In the genomic region with DNA sequence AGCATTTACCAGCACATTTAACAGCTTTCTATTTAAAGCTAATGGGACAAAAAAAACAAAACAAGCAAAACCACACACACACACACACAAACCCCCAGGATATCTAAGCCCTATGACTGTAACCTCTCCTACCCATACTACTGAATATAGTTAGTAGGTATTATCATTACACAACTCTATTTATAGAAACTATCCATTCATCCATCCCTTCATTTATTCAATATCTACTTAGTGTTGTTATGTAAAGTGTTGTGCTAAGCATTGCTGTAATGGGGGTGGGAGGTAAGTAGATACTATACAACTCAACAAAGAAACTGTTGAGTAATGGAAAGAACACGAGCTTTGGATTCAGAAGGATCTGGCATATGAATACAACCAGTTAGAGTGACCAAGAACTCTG, we compare ENCODE assay signal across 31 cellular contexts.
"Had no signal": no experiment of that assay in that cellular context is flagged by ENCODE, and none has a peak within 500 bp of the region (broad histone marks: within the 10 kb centered on the region; RNA-seq: fewer than 3 reads in every experiment).

No MANE protein-coding gene starts in this region.

- H3K36me3 Mint-ChIP-seq: memory B cell; naive B cell; stimulated activated effector memory CD8-positive, alpha-beta T cell treated with anti-CD3 and anti-CD28 coated beads, Interleukin-12 subunit alpha, Interleukin-12 subunit beta, amount 100 ng/mL, for 72 hours; type B pancreatic cell had no signal

- H3K4me3 Mint-ChIP-seq: dendritic cell treated with granulocyte-macrophage colony-stimulating factor and Interleukin-4, amounts not matched to agents 40 ng/mL and 50 ng/mL, for 4 days; endodermal cell; memory B cell; mesothelial cell of epicardium; natural killer cell treated with Interleukin-12 subunit alpha and Interleukin-12 subunit beta and Interleukin-15 and Interleukin-18, amount 100 ng/mL, for 72 hours; neural progenitor cell; stimulated activated effector memory CD8-positive, alpha-beta T cell treated with anti-CD3 and anti-CD28 coated beads, Interleukin-12 subunit alpha, Interleukin-12 subunit beta, amount 100 ng/mL, for 72 hours; type B pancreatic cell had no signal

- H3K4me2 ChIP-seq: hepatocyte, neural progenitor cell had no signal

- H3K4me1 Mint-ChIP-seq: stimulated activated effector memory CD8-positive, alpha-beta T cell treated with anti-CD3 and anti-CD28 coated beads, Interleukin-12 subunit alpha, Interleukin-12 subunit beta, amount 100 ng/mL, for 72 hours had no signal

- H3K9me3 Mint-ChIP-seq: memory B cell; natural killer cell treated with Interleukin-12 subunit alpha and Interleukin-12 subunit beta and Interleukin-15 and Interleukin-18, amount 100 ng/mL, for 72 hours had no signal

- H3K27ac ChIP-seq: colonic mucosa, epithelial cell of prostate, gastroesophageal sphincter, heart left ventricle, hepatocyte, neural progenitor cell, parathyroid adenoma, right atrium auricular region, testis, tibial artery had no signal

- FAIRE-seq: kidney had no signal

- H2AFZ ChIP-seq: hepatocyte, neural progenitor cell, parathyroid adenoma had no signal

- H3K36me3 ChIP-seq: colonic mucosa, gastroesophageal sphincter, heart left ventricle, neural progenitor cell, right atrium auricular region, tibial artery had no signal

- H3K27me3 ChIP-seq: colonic mucosa, gastroesophageal sphincter, heart left ventricle, hepatocyte, neural progenitor cell, right atrium auricular region, testis, tibial artery had no signal

- DNase-seq: colonic mucosa; effector CD8-positive, alpha-beta T cell; endodermal cell; foreskin fibroblast; heart left ventricle; kidney; mucosa of descending colon; naive B cell; stimulated activated CD4-positive, alpha-beta T cell treated with anti-CD3 and anti-CD28 coated beads, Interleukin-2, amount 100 ng/mL, for 24 hours; stimulated activated CD4-positive, alpha-beta T cell treated with anti-CD3 and anti-CD28 coated beads, Interleukin-4, amount 100 ng/mL, for 24 hours; stimulated activated naive CD8-positive, alpha-beta T cell treated with anti-CD3 and anti-CD28 coated beads, Interleukin-15, Interleukin-2, amounts not matched to agents 100 U/mL and 50 U/mL, for 24 hours; substantia nigra; testis; tibial artery had no signal

- H3K79me2 ChIP-seq: hepatocyte, parathyroid adenoma had no signal

- H3K27ac Mint-ChIP-seq: dendritic cell treated with granulocyte-macrophage colony-stimulating factor and Interleukin-4, amounts not matched to agents 40 ng/mL and 50 ng/mL, for 4 days; endodermal cell; memory B cell; mesothelial cell of epicardium; naive B cell; natural killer cell treated with Interleukin-12 subunit alpha and Interleukin-12 subunit beta and Interleukin-15 and Interleukin-18, amount 100 ng/mL, for 72 hours; neural progenitor cell; progenitor cell of endocrine pancreas; stimulated activated effector memory CD8-positive, alpha-beta T cell treated with anti-CD3 and anti-CD28 coated beads, Interleukin-12 subunit alpha, Interleukin-12 subunit beta, amount 100 ng/mL, for 72 hours; type B pancreatic cell had no signal

- H3K27me3 Mint-ChIP-seq: dendritic cell treated with granulocyte-macrophage colony-stimulating factor and Interleukin-4, amounts not matched to agents 40 ng/mL and 50 ng/mL, for 4 days; memory B cell; naive B cell; natural killer cell treated with Interleukin-12 subunit alpha and Interleukin-12 subunit beta and Interleukin-15 and Interleukin-18, amount 100 ng/mL, for 72 hours; progenitor cell of endocrine pancreas; type B pancreatic cell had no signal

- ATAC-seq: esophagus mucosa; gastroesophageal sphincter; heart left ventricle; left lobe of liver; mucosa of descending colon; natural killer cell treated with Interleukin-12 subunit alpha and Interleukin-12 subunit beta and Interleukin-15 and Interleukin-18, amount 100 ng/mL, for 72 hours; sciatic nerve; stimulated activated effector memory CD8-positive, alpha-beta T cell treated with anti-CD3 and anti-CD28 coated beads, Interleukin-12 subunit alpha, Interleukin-12 subunit beta, amount 100 ng/mL, for 72 hours; stimulated activated naive CD8-positive, alpha-beta T cell treated with anti-CD3 and anti-CD28 coated beads, Interleukin-15, Interleukin-2, amounts not matched to agents 100 U/mL and 50 U/mL, for 24 hours had no signal

- H3K4me3 ChIP-seq: colonic mucosa, gastroesophageal sphincter, heart left ventricle, hepatocyte, lung, mucosa of descending colon, neural progenitor cell, right atrium auricular region, testis, tibial artery had no signal

- H3K4me1 ChIP-seq: colonic mucosa, neural progenitor cell, parathyroid adenoma, testis had no signal
